ENCODE assay signal across 8 cellular contexts in the genomic region with DNA sequence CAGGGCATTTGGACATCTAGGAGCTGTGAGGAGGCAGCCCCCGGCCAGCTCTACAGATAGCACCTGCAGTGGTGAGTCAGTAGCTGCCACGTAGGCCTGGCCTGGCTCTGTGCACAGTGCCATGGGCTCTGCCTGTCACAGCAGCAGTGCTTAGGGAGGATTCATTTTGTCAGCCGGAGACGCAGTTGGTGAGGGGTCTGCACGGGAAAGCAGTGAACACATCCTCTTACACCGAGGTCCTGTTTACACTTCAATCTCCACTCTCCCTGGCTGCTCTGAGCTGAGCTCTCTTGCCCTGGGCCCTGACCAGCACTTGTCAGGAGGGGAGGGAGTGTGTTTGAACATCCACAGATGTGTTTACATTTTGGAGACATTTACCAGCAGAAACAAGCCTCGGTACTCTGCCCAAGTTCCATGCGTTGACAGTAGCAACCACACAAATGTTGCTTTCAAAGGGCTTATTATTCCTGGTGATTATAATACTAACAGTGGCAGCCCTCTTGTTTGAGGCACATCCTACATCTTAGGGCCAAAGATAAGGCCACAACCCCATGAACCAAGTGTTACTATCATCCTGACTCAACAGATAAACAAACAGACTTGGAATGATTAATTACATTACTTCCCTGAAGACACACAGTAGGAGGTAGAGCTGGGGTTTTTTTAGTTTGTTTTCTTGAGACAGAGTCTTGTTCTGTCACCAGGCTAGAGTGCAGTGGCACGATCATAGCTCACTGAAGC.
DNase-seq lines count a peak whose midpoint lies in the region; ATAC-seq and TF ChIP-seq lines count a peak whose summit lies in the region.
"Had no signal": no experiment of that assay in that cellular context is flagged by ENCODE, and none has a peak within 500 bp of the region (broad histone marks: within the 10 kb centered on the region; RNA-seq: fewer than 3 reads in every experiment).

No MANE protein-coding gene starts in this region.

- CTCF ChIA-PET in HEK293T (lab: Yijun Ruan, JAX): interaction anchor here (0.8 to 1.6 kb wide), 5 partner anchors 17 to 148 kb away, joined by 3 to 5 read pairs (median 4); no protein-coding TSS in a partner anchor

- peak overlapping the region; percentile 41 to 53 for H3K27ac ChIP-seq in esophagus (ENCODE audit: low read depth in 2 of 2, low read length in 1 of 2)

- POLR2A ChIA-PET in HEK293T (lab: Yijun Ruan, JAX): interaction anchor here (0.5 to 1.2 kb wide), 5 partner anchors 12 to 103 kb away, joined by 3 read pairs; no protein-coding TSS in a partner anchor

- no peak for ATAC-seq in GM19023 (IDR thresholded peaks at IDR 0.05; ENCODE audit: unreplicated experiment)

- DNase-seq in HEK293T (ENCODE audit: extremely low spot score) (no peak), NCI-H69 (lab: John Stamatoyannopoulos, UW) (peak; percentile 66), progenitor cell of endocrine pancreas (ENCODE audit: low spot score, unreplicated experiment) (no peak), cerebellar cortex (ENCODE audit: low spot score) (no peak), AG08395 (ENCODE audit: low spot score) (no peak)

- no peak overlapping the region for H3K4me3 ChIP-seq in esophagus (ENCODE audit: low read depth in 1 of 2, low read length in 2 of 2)

- 27 to 42% methylated on average over 9 of the region's 9 CpGs for WGBS in esophagus, 2 donors

- peaks cover 0 to 2% of the 10 kb centered on the region in 2 donors for H3K9me3 ChIP-seq in esophagus (ENCODE audit: control insufficient read depth in 2 of 2, insufficient read depth in 1 of 2, low read depth in 1 of 2, low read length in 1 of 2)

- no peaks in the 10 kb centered on the region for H3K4me1 ChIP-seq in esophagus (ENCODE audit: control insufficient read depth in 2 of 2, insufficient read depth in 2 of 2, low read length in 1 of 2)

- peak overlapping the region; percentile 71 for H3K27ac Mint-ChIP-seq in progenitor cell of endocrine pancreas
- H3K27ac Mint-ChIP-seq: dendritic cell treated with granulocyte-macrophage colony-stimulating factor and Interleukin-4, amounts not matched to agents 40 ng/mL and 50 ng/mL, for 4 days had no signal

- H3K4me1 Mint-ChIP-seq in progenitor cell of endocrine pancreas (ENCODE audit: low read depth): peaks cover 27% of the 10 kb centered on the region

- H3K9me3 Mint-ChIP-seq in progenitor cell of endocrine pancreas (ENCODE audit: low read depth): no peaks in the 10 kb centered on the region
- H3K9me3 Mint-ChIP-seq: dendritic cell treated with granulocyte-macrophage colony-stimulating factor and Interleukin-4, amounts not matched to agents 40 ng/mL and 50 ng/mL, for 4 days had no signal

- no peaks in the 10 kb centered on the region for H3K27me3 ChIP-seq in esophagus (ENCODE audit: control insufficient read depth in 1 of 2, insufficient read depth in 2 of 2, low read length in 2 of 2)

- H3K4me3 Mint-ChIP-seq in progenitor cell of endocrine pancreas (ENCODE audit: low read depth): no peak overlapping the region
- H3K4me3 Mint-ChIP-seq: dendritic cell treated with granulocyte-macrophage colony-stimulating factor and Interleukin-4, amounts not matched to agents 40 ng/mL and 50 ng/mL, for 4 days had no signal

- no peak for TF ChIP-seq CTCF in progenitor cell of endocrine pancreas (IDR thresholded peaks at IDR 0.05; ENCODE audit: unreplicated experiment)

- peaks cover 17% of the 10 kb centered on the region for H3K27me3 Mint-ChIP-seq in progenitor cell of endocrine pancreas
- H3K27me3 Mint-ChIP-seq: dendritic cell treated with granulocyte-macrophage colony-stimulating factor and Interleukin-4, amounts not matched to agents 40 ng/mL and 50 ng/mL, for 4 days had no signal

- H3K36me3 ChIP-seq in esophagus (ENCODE audit: control insufficient read depth in 2 of 2, insufficient read depth in 2 of 2, low read length in 1 of 2): no peaks in the 10 kb centered on the region

- no peaks in the 10 kb centered on the region for H3K36me3 Mint-ChIP-seq in progenitor cell of endocrine pancreas (ENCODE audit: insufficient read depth)

TF ChIP-seq in HEK293T, 16 proteins besides CTCF, POLR2A, EP300 and RAD21:
- no peak for TF ChIP-seq SP1 (IDR thresholded peaks at IDR 0.05)
- TF ChIP-seq PKNOX1 (IDR thresholded peaks at IDR 0.05): peak; percentile 76
